8 cellular contexts compared by ENCODE assay signal in genomic region chr6:88780714-88781389, GRCh38.
DNase-seq lines count a peak whose midpoint lies in the region; ATAC-seq and TF ChIP-seq lines count a peak whose summit lies in the region.

No MANE protein-coding gene starts in this region.

- H3K4me2 ChIP-seq in mesendoderm (ENCODE audit: low read length), result no peak overlapping the region

- no peaks in the 10 kb centered on the region for H3K4me1 ChIP-seq in mesendoderm (ENCODE audit: control insufficient read depth, low read depth, low read length)

- no peaks in the 10 kb centered on the region for H3K79me2 ChIP-seq in mesendoderm (ENCODE audit: control insufficient read depth, insufficient read depth, low read length)

- peak; percentile 70 for ATAC-seq in HG03354 (IDR thresholded peaks at IDR 0.05; ENCODE audit: poor library complexity, severe bottlenecking, unreplicated experiment)
- ATAC-seq in stimulated activated effector memory CD8-positive, alpha-beta T cell treated with anti-CD3 and anti-CD28 coated beads, Interleukin-12 subunit alpha, Interleukin-12 subunit beta, amount 100 ng/mL, for 72 hours, result peak; percentile 63
- ATAC-seq in HG02642 (IDR thresholded peaks at IDR 0.05; ENCODE audit: poor library complexity, unreplicated experiment), result no peak

- H3K9ac ChIP-seq in mesendoderm (ENCODE audit: low read length), result no peak overlapping the region

- no peaks in the 10 kb centered on the region for H3K4me1 Mint-ChIP-seq in stimulated activated effector memory CD8-positive, alpha-beta T cell treated with anti-CD3 and anti-CD28 coated beads, Interleukin-12 subunit alpha, Interleukin-12 subunit beta, amount 100 ng/mL, for 72 hours

- no peak overlapping the region for H2BK5ac ChIP-seq in mesendoderm (ENCODE audit: low read length)

- H3K4me3 Mint-ChIP-seq in stimulated activated effector memory CD8-positive, alpha-beta T cell treated with anti-CD3 and anti-CD28 coated beads, Interleukin-12 subunit alpha, Interleukin-12 subunit beta, amount 100 ng/mL, for 72 hours, result no peak overlapping the region

- no peaks in the 10 kb centered on the region for H3K9me3 Mint-ChIP-seq in stimulated activated effector memory CD8-positive, alpha-beta T cell treated with anti-CD3 and anti-CD28 coated beads, Interleukin-12 subunit alpha, Interleukin-12 subunit beta, amount 100 ng/mL, for 72 hours

- peak; percentile 58 to 90 (median 82) for TF ChIP-seq CTCF in dorsolateral prefrontal cortex (IDR thresholded peaks at IDR 0.05 in 54 of 56, conservative IDR thresholded peaks at IDR 0.05 in 2 of 56; ENCODE audit: low read depth in 1 of 56, partially characterized antibody in 56 of 56)

- no peaks in the 10 kb centered on the region for H3K36me3 ChIP-seq in mesendoderm (ENCODE audit: control insufficient read depth, insufficient read depth, low read length)

- no CpG with 5 or more reads among the region's 5 CpGs for WGBS in mesendoderm (ENCODE audit: extremely low coverage, insufficient coverage, low lambda C conversion rate)

- no peak overlapping the region for H3K27ac Mint-ChIP-seq in stimulated activated effector memory CD8-positive, alpha-beta T cell treated with anti-CD3 and anti-CD28 coated beads, Interleukin-12 subunit alpha, Interleukin-12 subunit beta, amount 100 ng/mL, for 72 hours

- H4K8ac ChIP-seq in mesendoderm (ENCODE audit: low read depth, low read length), result no peak overlapping the region

- DNase-seq in GM04504 (ENCODE audit: low read depth) (peak; percentile 32), NCI-H524 (lab: John Stamatoyannopoulos, UW) (peak; percentile 40 to 76), dorsolateral prefrontal cortex (peak in 2 of 10 donors; percentile 38 to 63), mesendoderm (peak; percentile 90)
- DNase-seq in activated CD4-positive, alpha-beta T cell treated with anti-CD3 and anti-CD28 coated beads for 4 hours, result peak; percentile 36 to 48
- DNase-seq in stimulated activated effector memory CD8-positive, alpha-beta T cell treated with anti-CD3 and anti-CD28 coated beads, Interleukin-12 subunit alpha, Interleukin-12 subunit beta, amount 100 ng/mL, for 72 hours (ENCODE audit: low spot score in 2 of 2), result peak; percentile 17 to 63

- peaks cover 20% of the 10 kb centered on the region for H3K36me3 Mint-ChIP-seq in stimulated activated effector memory CD8-positive, alpha-beta T cell treated with anti-CD3 and anti-CD28 coated beads, Interleukin-12 subunit alpha, Interleukin-12 subunit beta, amount 100 ng/mL, for 72 hours

- no peak overlapping the region for H3K4me3 ChIP-seq in dorsolateral prefrontal cortex
- H3K4me3 ChIP-seq in mesendoderm (ENCODE audit: low read length), result no peak overlapping the region

- no peak overlapping the region for H4K5ac ChIP-seq in mesendoderm (ENCODE audit: low read length)

- H2AK5ac ChIP-seq in mesendoderm (ENCODE audit: low read length), result no peak overlapping the region

- H3K23ac ChIP-seq in mesendoderm (ENCODE audit: low read length), result no peak overlapping the region

- H3K4ac ChIP-seq in mesendoderm (ENCODE audit: low read depth, low read length), result no peak overlapping the region

- H3K27me3 ChIP-seq in dorsolateral prefrontal cortex (no peaks in the 10 kb centered on the region), mesendoderm (ENCODE audit: insufficient read depth, low read length, poor library complexity) (no peaks in the 10 kb centered on the region)

- H3K56ac ChIP-seq in mesendoderm (ENCODE audit: low read length), result no peak overlapping the region

- H2BK120ac ChIP-seq in mesendoderm (ENCODE audit: low read depth, low read length), result no peak overlapping the region

- intact Hi-C loops in dorsolateral prefrontal cortex (cut with DNase I), result no loop called here

- no peak overlapping the region for H3K18ac ChIP-seq in mesendoderm (ENCODE audit: low read length)

- no peak overlapping the region for H3K27ac ChIP-seq in dorsolateral prefrontal cortex
- H3K27ac ChIP-seq in mesendoderm (ENCODE audit: low read depth, low read length), result no peak overlapping the region

- H2BK15ac ChIP-seq in mesendoderm (replicated peaks; ENCODE audit: low read depth), result no peak overlapping the region

- H3K79me1 ChIP-seq in mesendoderm (ENCODE audit: low read length), result no peaks in the 10 kb centered on the region
